ENCODE assay signal across 1 cellular context in genomic region chr22:38531251-38531956, GRCh38.
TF ChIP-seq lines count a peak whose summit lies in the region.

No MANE protein-coding gene starts in this region.

TF ChIP-seq in HepG2, 621 proteins besides CTCF, POLR2A, EP300 and RAD21:
- TF ChIP-seq ZNF775 (CRISPR knock-in tag; IDR thresholded peaks at IDR 0.05; ENCODE audit: borderline replicate concordance) (no peak), ZNF800 (CRISPR knock-in tag; IDR thresholded peaks at IDR 0.05) (no peak), GFI1 (CRISPR knock-in tag; IDR thresholded peaks at IDR 0.05; ENCODE audit: borderline replicate concordance) (no peak), SOX6 (IDR thresholded peaks at IDR 0.05) (no peak), SOX6 (CRISPR knock-in tag; IDR thresholded peaks at IDR 0.05) (no peak), SIX1 (CRISPR knock-in tag; IDR thresholded peaks at IDR 0.05; ENCODE audit: borderline replicate concordance) (no peak), KDM5B (CRISPR knock-in tag; IDR thresholded peaks at IDR 0.05; ENCODE audit: borderline replicate concordance) (no peak), ZNF543 (CRISPR knock-in tag; IDR thresholded peaks at IDR 0.05) (no peak), CEBPG (CRISPR knock-in tag; IDR thresholded peaks at IDR 0.05) (no peak)
